Comparison of ENCODE assay signal across 15 cellular contexts in genomic region chr12:123118397-123118945, GRCh38. TPM values are rescaled to one million over a fixed set of nuclear protein-coding genes. Genes with fewer than 3 reads are reported as not detected.
DNase-seq lines count a peak whose midpoint lies in the region; ATAC-seq and TF ChIP-seq lines count a peak whose summit lies in the region.
"Had no signal": no experiment of that assay in that cellular context is flagged by ENCODE, and none has a peak within 500 bp of the region (broad histone marks: within the 10 kb centered on the region; RNA-seq: fewer than 3 reads in every experiment).

No MANE protein-coding gene starts in this region.

- H3K27me3 ChIP-seq in transverse colon (no peaks in the 10 kb centered on the region), GM23338 (ENCODE audit: insufficient read depth) (no peaks in the 10 kb centered on the region)
- H3K27me3 ChIP-seq: ascending aorta, tibial artery had no signal

- TF ChIP-seq EP300 in transverse colon (IDR thresholded peaks at IDR 0.05; ENCODE audit: low read depth): no peak

- H2AFZ ChIP-seq in GM23338: no peak overlapping the region

- H3K4me1 Mint-ChIP-seq in T-helper 2 cell treated with Interferon-gamma antibody and Interleukin-4, amounts not matched to agents 5 μg/mL and 100 μg/mL, for 36 hours (ENCODE audit: low read depth): peaks cover 53% of the 10 kb centered on the region
- H3K4me1 Mint-ChIP-seq in MCF 10A (ENCODE audit: insufficient read depth, unreplicated experiment) (peaks cover 10% of the 10 kb centered on the region), GM23338 (no peaks in the 10 kb centered on the region; the same call in 2 of the 3 replicates)

- no peak for TF ChIP-seq CTCF in fibroblast of villous mesenchyme (IDR thresholded peaks at IDR 0.05; ENCODE audit: insufficient read depth, low read depth, low read length)
- no peak for TF ChIP-seq CTCF in transverse colon (IDR thresholded peaks at IDR 0.05)
- TF ChIP-seq CTCF in MCF 10A (IDR thresholded peaks at IDR 0.05; ENCODE audit: unreplicated experiment): no peak
- no peak for TF ChIP-seq CTCF in GM23338 (conservative IDR thresholded peaks at IDR 0.05; ENCODE audit: low read depth in 2 of 2)

- CTCF ChIA-PET in MCF 10A (lab: Yijun Ruan, JAX): no interaction called here

- no peaks in the 10 kb centered on the region for H3K9me3 Mint-ChIP-seq in T-helper 2 cell treated with Interferon-gamma antibody and Interleukin-4, amounts not matched to agents 5 μg/mL and 100 μg/mL, for 36 hours
- H3K9me3 Mint-ChIP-seq in MCF 10A (ENCODE audit: unreplicated experiment) (no peaks in the 10 kb centered on the region), GM23338 (no peaks in the 10 kb centered on the region)
- H3K9me3 Mint-ChIP-seq: H9 had no signal

- intact Hi-C loops in transverse colon (cut with DNase I; ENCODE audit: low total_unique reads) (no loop called here), MCF 10A (cut with micrococcal nuclease) (no loop called here)

- no TSS peak for BruUV-seq in MCF 10A (replicated peaks; lab: Mats Ljungman, UMichigan)

- H3K4me2 ChIP-seq in GM23338: no peak overlapping the region

- no peak for TF ChIP-seq POLR2A in transverse colon (IDR thresholded peaks at IDR 0.05)

- no peak overlapping the region for H3K4me3 ChIP-seq in fibroblast of villous mesenchyme (ENCODE audit: low read depth, low read length)
- H3K4me3 ChIP-seq in transverse colon: no peak overlapping the region
- H3K4me3 ChIP-seq in GM23338: no peak overlapping the region
- H3K4me3 ChIP-seq: ascending aorta, tibial artery had no signal

- no peak for ATAC-seq in GM23338

- WGBS in transverse colon (ENCODE audit: low coverage in 1 of 2), 2 donors: 60 to 75% methylated on average over 1 to 9 of the region's 9 CpGs

- H3K27ac ChIP-seq in transverse colon (peak overlapping the region; percentile 30 to 84 (median 62)), GM23338 (ENCODE audit: low read depth) (no peak overlapping the region)
- H3K27ac ChIP-seq: ascending aorta, tibial artery, VCaP had no signal

- H3F3A ChIP-seq in GM23338 (replicated peaks; ENCODE audit: low read depth): no peaks in the 10 kb centered on the region

- no peak for DNase-seq in T-helper 2 cell treated with Interferon-gamma antibody and Interleukin-4, amounts not matched to agents 5 μg/mL and 100 μg/mL, for 36 hours (ENCODE audit: low spot score)
- DNase-seq in T-helper 2 cell (no peak), NCI-H526 treated with DMSO at 0.1 percent for 48 hours (lab: John Stamatoyannopoulos, UW) (peak; percentile 71), fibroblast of villous mesenchyme (ENCODE audit: low read depth) (peak; percentile 97), transverse colon (peak; percentile 45), MCF 10A (ENCODE audit: unreplicated experiment) (no peak), GM23338 (ENCODE audit: low spot score) (no peak)
- no peak for DNase-seq in effector CD8-positive, alpha-beta T cell (lab: John Stamatoyannopoulos, UW)
- DNase-seq: activated T-cell treated with anti-CD3 and anti-CD28 coated beads, Interleukin-2, amount 50 U/mL, for 1 hour; DND-41; H9; NCI-H446 treated with DMSO at 0.1 percent for 48 hours; tibial artery had no signal

- in situ Hi-C loops in transverse colon (cut with MboI; ENCODE audit: low pct_ligation_motif_present in 1 of 4, low pct_unique_long_range_greater_than_20kb in 1 of 4, low sequenced_read_pairs in 3 of 4): no loop called here

- H3K4me1 ChIP-seq in transverse colon: peaks cover 21 to 51% (median 32%) of the 10 kb centered on the region in 4 donors
- H3K4me1 ChIP-seq in GM23338 (ENCODE audit: insufficient read depth): no peaks in the 10 kb centered on the region

- H3K27ac Mint-ChIP-seq in T-helper 2 cell treated with Interferon-gamma antibody and Interleukin-4, amounts not matched to agents 5 μg/mL and 100 μg/mL, for 36 hours: peak overlapping the region; percentile 32
- H3K27ac Mint-ChIP-seq in MCF 10A (ENCODE audit: low read depth, unreplicated experiment): no peak overlapping the region
- H3K27ac Mint-ChIP-seq in GM23338: no peak overlapping the region

- H3K36me3 ChIP-seq in transverse colon (no peaks in the 10 kb centered on the region), GM23338 (ENCODE audit: insufficient read depth) (no peaks in the 10 kb centered on the region)
- H3K36me3 ChIP-seq: ascending aorta, tibial artery had no signal

- no peaks in the 10 kb centered on the region for H4K20me1 ChIP-seq in GM23338 (replicated peaks; ENCODE audit: insufficient read depth)

- H3K9me3 ChIP-seq in transverse colon: no peaks in the 10 kb centered on the region
- H3K9me3 ChIP-seq: ascending aorta, tibial artery had no signal

- H3K36me3 Mint-ChIP-seq in T-helper 2 cell treated with Interferon-gamma antibody and Interleukin-4, amounts not matched to agents 5 μg/mL and 100 μg/mL, for 36 hours (ENCODE audit: low read depth): peaks cover 3% of the 10 kb centered on the region
- H3K36me3 Mint-ChIP-seq in MCF 10A (ENCODE audit: insufficient read depth, unreplicated experiment) (no peaks in the 10 kb centered on the region), GM23338 (ENCODE audit: low read depth) (no peaks in the 10 kb centered on the region)

- H3K79me2 ChIP-seq in GM23338 (replicated peaks; ENCODE audit: insufficient read depth): no peaks in the 10 kb centered on the region

- POLR2A ChIA-PET in MCF 10A (lab: Yijun Ruan, JAX): interaction anchor here (1.0 kb wide), 1 partner anchor 12 kb away, joined by 3 read pairs; no protein-coding TSS in a partner anchor

- H3K4me3 Mint-ChIP-seq in T-helper 2 cell treated with Interferon-gamma antibody and Interleukin-4, amounts not matched to agents 5 μg/mL and 100 μg/mL, for 36 hours: no peak overlapping the region
- H3K4me3 Mint-ChIP-seq in MCF 10A (ENCODE audit: unreplicated experiment): no peak overlapping the region
- no peak overlapping the region for H3K4me3 Mint-ChIP-seq in GM23338
- H3K4me3 Mint-ChIP-seq: H9 had no signal

- H3K9me2 ChIP-seq in GM23338 (ENCODE audit: insufficient read depth): no peaks in the 10 kb centered on the region

- H3K27me3 Mint-ChIP-seq in T-helper 2 cell treated with Interferon-gamma antibody and Interleukin-4, amounts not matched to agents 5 μg/mL and 100 μg/mL, for 36 hours (ENCODE audit: low read depth): no peaks in the 10 kb centered on the region
- no peaks in the 10 kb centered on the region for H3K27me3 Mint-ChIP-seq in MCF 10A (ENCODE audit: insufficient read depth, unreplicated experiment)
- H3K27me3 Mint-ChIP-seq in GM23338 (ENCODE audit: insufficient read depth, low read depth, poor library complexity): peaks cover 2% of the 10 kb centered on the region

TF ChIP-seq in GM23338, 12 proteins besides CTCF, POLR2A, EP300 and RAD21 (continues in another document):
- TF ChIP-seq, protein P1, sequence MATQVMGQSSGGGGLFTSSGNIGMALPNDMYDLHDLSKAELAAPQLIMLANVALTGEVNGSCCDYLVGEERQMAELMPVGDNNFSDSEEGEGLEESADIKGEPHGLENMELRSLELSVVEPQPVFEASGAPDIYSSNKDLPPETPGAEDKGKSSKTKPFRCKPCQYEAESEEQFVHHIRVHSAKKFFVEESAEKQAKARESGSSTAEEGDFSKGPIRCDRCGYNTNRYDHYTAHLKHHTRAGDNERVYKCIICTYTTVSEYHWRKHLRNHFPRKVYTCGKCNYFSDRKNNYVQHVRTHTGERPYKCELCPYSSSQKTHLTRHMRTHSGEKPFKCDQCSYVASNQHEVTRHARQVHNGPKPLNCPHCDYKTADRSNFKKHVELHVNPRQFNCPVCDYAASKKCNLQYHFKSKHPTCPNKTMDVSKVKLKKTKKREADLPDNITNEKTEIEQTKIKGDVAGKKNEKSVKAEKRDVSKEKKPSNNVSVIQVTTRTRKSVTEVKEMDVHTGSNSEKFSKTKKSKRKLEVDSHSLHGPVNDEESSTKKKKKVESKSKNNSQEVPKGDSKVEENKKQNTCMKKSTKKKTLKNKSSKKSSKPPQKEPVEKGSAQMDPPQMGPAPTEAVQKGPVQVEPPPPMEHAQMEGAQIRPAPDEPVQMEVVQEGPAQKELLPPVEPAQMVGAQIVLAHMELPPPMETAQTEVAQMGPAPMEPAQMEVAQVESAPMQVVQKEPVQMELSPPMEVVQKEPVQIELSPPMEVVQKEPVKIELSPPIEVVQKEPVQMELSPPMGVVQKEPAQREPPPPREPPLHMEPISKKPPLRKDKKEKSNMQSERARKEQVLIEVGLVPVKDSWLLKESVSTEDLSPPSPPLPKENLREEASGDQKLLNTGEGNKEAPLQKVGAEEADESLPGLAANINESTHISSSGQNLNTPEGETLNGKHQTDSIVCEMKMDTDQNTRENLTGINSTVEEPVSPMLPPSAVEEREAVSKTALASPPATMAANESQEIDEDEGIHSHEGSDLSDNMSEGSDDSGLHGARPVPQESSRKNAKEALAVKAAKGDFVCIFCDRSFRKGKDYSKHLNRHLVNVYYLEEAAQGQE (IDR thresholded peaks at IDR 0.05; ENCODE audit: unreplicated experiment): no peak
- TF ChIP-seq ZNF331 (CRISPR knock-in tag; IDR thresholded peaks at IDR 0.05; ENCODE audit: low read depth) (no peak), STAT1 (IDR thresholded peaks at IDR 0.05; ENCODE audit: unreplicated experiment) (no peak)

RNA-seq across cellular contexts. Expression of gene PITPNM2, which starts 32.4 kb away (rescaled TPM):
- total RNA-seq in fibroblast of villous mesenchyme: 3.9 and 4.2 TPM in 2 replicates
- 10 to 100 TPM; 10.5 to 19.8 (median 14.3) TPM for total RNA-seq in transverse colon
- total RNA-seq in MCF 10A (2022): 7.2 and 10.5 TPM in 2 replicates
- 1.9 and 3.0 TPM in 2 replicates for total RNA-seq in GM23338 (2014; rRNA removed; shearing (Covaris generic))
- polyA plus RNA-seq in GM23338 (2016; fragmentation: Nextera tagmentation; extraction: Ambion mirVana): 0.28 and 0.82 TPM in 2 replicates

Comparison
In these comparisons a context has a peak if more than half of its experiments do, and no peak if none do; other contexts are left out.
1. DNase-seq: peak in NCI-H526 treated with DMSO at 0.1 percent for 48 hours (single experiment), fibroblast of villous mesenchyme (single experiment) and transverse colon (single experiment); none in T-helper 2 cell treated with Interferon-gamma antibody and Interleukin-4, amounts not matched to agents 5 μg/mL and 100 μg/mL, for 36 hours (single experiment), T-helper 2 cell (0 of 5), effector CD8-positive, alpha-beta T cell (single experiment), MCF 10A (single experiment) and GM23338 (single experiment).